ENCODE assay signal across 28 cellular contexts in genomic region chr1:170727953-170728352, GRCh38.
"Had no signal": no experiment of that assay in that cellular context is flagged by ENCODE, and none has a peak within 500 bp of the region (broad histone marks: within the 10 kb centered on the region; RNA-seq: fewer than 3 reads in every experiment).

No MANE protein-coding gene starts in this region.

- H3K27ac Mint-ChIP-seq: activated CD8-positive, alpha-beta memory T cell treated with anti-CD3 and anti-CD28 coated beads, Interleukin-2, amount 10 ng/mL, durations not matched to agents 7 days and 5 days; activated naive CD8-positive, alpha-beta T cell treated with anti-CD3 and anti-CD28 coated beads, Interleukin-2, amount 50 U/mL, for 24 hours; activated T-cell treated with anti-CD3 and anti-CD28 coated beads, Interleukin-2, amount 50 U/mL, for 24 hours; activated T-helper 1 cell treated with anti-CD3 and anti-CD28 coated beads, Interleukin-12 subunit alpha, Interleukin-12 subunit beta, Interleukin-2, Interleukin-4 antibody, amounts not matched to agents 30 ng/mL and 10 ng/mL and 1 ng/mL, durations not matched to agents 14 hours and 24 hours and 36 hours; brain; T-helper 1 cell treated with Interleukin-12 subunit alpha and Interleukin-12 subunit beta and Interleukin-4 antibody, amounts not matched to agents 30 μg/mL and 1 μg/mL, for 36 hours had no signal

- H3K9me3 Mint-ChIP-seq: activated naive CD4-positive, alpha-beta T cell treated with anti-CD3 and anti-CD28 coated beads, Interleukin-2, amount 50 U/mL, for 72 hours; activated naive CD8-positive, alpha-beta T cell treated with anti-CD3 and anti-CD28 coated beads, Interleukin-2, amount 50 U/mL, for 24 hours; activated T-cell treated with anti-CD3 and anti-CD28 coated beads, Interleukin-2, amount 50 U/mL, for 24 hours; activated T-helper 1 cell treated with anti-CD3 and anti-CD28 coated beads, Interleukin-12 subunit alpha, Interleukin-12 subunit beta, Interleukin-2, Interleukin-4 antibody, amounts not matched to agents 30 ng/mL and 10 ng/mL and 1 ng/mL, durations not matched to agents 14 hours and 24 hours and 36 hours; brain; central memory CD8-positive, alpha-beta T cell; T-helper 1 cell treated with Interleukin-12 subunit alpha and Interleukin-12 subunit beta and Interleukin-4 antibody, amounts not matched to agents 30 μg/mL and 1 μg/mL, for 36 hours had no signal

- H3K27me3 ChIP-seq: Peyer's patch, SJCRH30 had no signal

- H3K27ac ChIP-seq: Peyer's patch, RWPE1, SJCRH30 had no signal

- H3K4me1 ChIP-seq: Peyer's patch had no signal

- H3K36me3 Mint-ChIP-seq: activated CD8-positive, alpha-beta memory T cell treated with anti-CD3 and anti-CD28 coated beads, Interleukin-2, amount 10 ng/mL, durations not matched to agents 7 days and 5 days; activated naive CD4-positive, alpha-beta T cell treated with anti-CD3 and anti-CD28 coated beads, Interleukin-2, amount 50 U/mL, for 72 hours; brain had no signal

- ATAC-seq: activated CD4-positive, CD25-positive, alpha-beta regulatory T cell treated with anti-CD3 and anti-CD28 coated beads, Interleukin-2, amount 50 U/mL, for 24 hours; activated CD8-positive, alpha-beta memory T cell treated with anti-CD3 and anti-CD28 coated beads, Interleukin-2, amount 10 ng/mL, durations not matched to agents 7 days and 5 days; activated naive CD4-positive, alpha-beta T cell treated with anti-CD3 and anti-CD28 coated beads, Interleukin-2, amount 50 U/mL, for 72 hours; activated naive CD8-positive, alpha-beta T cell treated with anti-CD3 and anti-CD28 coated beads, Interleukin-2, amount 50 U/mL, for 24 hours had no signal

- H3K4me3 ChIP-seq: Peyer's patch, SJCRH30 had no signal

- H3K4me3 Mint-ChIP-seq: activated CD8-positive, alpha-beta memory T cell treated with anti-CD3 and anti-CD28 coated beads, Interleukin-2, amount 10 ng/mL, durations not matched to agents 7 days and 5 days; activated naive CD8-positive, alpha-beta T cell treated with anti-CD3 and anti-CD28 coated beads, Interleukin-2, amount 50 U/mL, for 24 hours; activated T-cell treated with anti-CD3 and anti-CD28 coated beads, Interleukin-2, amount 50 U/mL, for 24 hours; activated T-helper 1 cell treated with anti-CD3 and anti-CD28 coated beads, Interleukin-12 subunit alpha, Interleukin-12 subunit beta, Interleukin-2, Interleukin-4 antibody, amounts not matched to agents 30 ng/mL and 10 ng/mL and 1 ng/mL, durations not matched to agents 14 hours and 24 hours and 36 hours; brain; central memory CD8-positive, alpha-beta T cell; T-helper 1 cell treated with Interleukin-12 subunit alpha and Interleukin-12 subunit beta and Interleukin-4 antibody, amounts not matched to agents 30 μg/mL and 1 μg/mL, for 36 hours had no signal

- H3K9me3 ChIP-seq: Peyer's patch, SJCRH30 had no signal

- H3K36me3 ChIP-seq: Peyer's patch, SJCRH30 had no signal

- H3K4me1 Mint-ChIP-seq: activated CD8-positive, alpha-beta memory T cell treated with anti-CD3 and anti-CD28 coated beads, Interleukin-2, amount 10 ng/mL, durations not matched to agents 7 days and 5 days; activated naive CD8-positive, alpha-beta T cell treated with anti-CD3 and anti-CD28 coated beads, Interleukin-2, amount 50 U/mL, for 24 hours; central memory CD8-positive, alpha-beta T cell had no signal

- DNase-seq: activated CD4-positive, alpha-beta T cell treated with anti-CD3 and anti-CD28 coated beads for 4 hours; activated CD4-positive, alpha-beta T cell treated with anti-CD3 and anti-CD28 coated beads, Interleukin-2, amount 50 U/mL, for 4 hours; activated CD8-positive, alpha-beta memory T cell treated with anti-CD3 and anti-CD28 coated beads, Interleukin-2, amount 10 ng/mL, durations not matched to agents 7 days and 5 days; activated effector memory CD4-positive, alpha-beta T cell treated with Interleukin-2 at 50 U/mL for 16 hours; activated naive CD4-positive, alpha-beta T cell; activated naive CD8-positive, alpha-beta T cell treated with anti-CD3 and anti-CD28 coated beads, Interleukin-2, amount 50 U/mL, for 24 hours; activated T-cell treated with anti-CD3 and anti-CD28 coated beads, Interleukin-2, amount 50 U/mL, for 24 hours; amniotic stem cell; KG1; NCI-H1048; NCI-H146; NCI-H187 treated with DMSO at 0.1 percent for 48 hours; NCI-H2081 treated with DMSO at 0.1 percent for 48 hours; NCI-H2227 treated with DMSO at 0.1 percent for 48 hours; NCI-H446 treated with DMSO at 0.1 percent for 48 hours; NCI-H524 treated with DMSO at 0.1 percent for 48 hours; NCI-H774; NK-92 treated with Interleukin-12 subunit alpha and Interleukin-12 subunit beta, amount 100 ng/mL, for 24 hours; Peyer's patch; Right ventricle myocardium superior had no signal
